ENCODE assay signal across 14 cellular contexts in genomic region chr11:47104337-47104950, GRCh38.
DNase-seq lines count a peak whose midpoint lies in the region; ATAC-seq, FAIRE-seq and TF ChIP-seq lines count a peak whose summit lies in the region.
"Had no signal": no experiment of that assay in that cellular context is flagged by ENCODE, and none has a peak within 500 bp of the region (broad histone marks: within the 10 kb centered on the region; RNA-seq: fewer than 3 reads in every experiment).

No MANE protein-coding gene starts in this region.

- H3K4ac ChIP-seq in H1 (replicated peaks; ENCODE audit: insufficient read length, low read depth, low read length) = no peak overlapping the region

- H3K9me3 ChIP-seq in H1 (ENCODE audit: insufficient read depth in 2 of 2, low read depth in 1 of 2, low read length in 1 of 2) (no peaks in the 10 kb centered on the region), esophagus muscularis mucosa (no peaks in the 10 kb centered on the region)
- H3K9me3 ChIP-seq: HAP-1, neutrophil had no signal

- TF ChIP-seq RAD21 in Ishikawa (IDR thresholded peaks at IDR 0.05; ENCODE audit: low read depth) (no peak), H1 (IDR thresholded peaks at IDR 0.05 in 1 of 2, conservative IDR thresholded peaks at IDR 0.05 in 1 of 2; ENCODE audit: low read depth in 2 of 2, low read length in 2 of 2) (no peak)

- H4K20me1 ChIP-seq in H1 (replicated peaks in 1 of 2; ENCODE audit: control insufficient read depth in 1 of 2, insufficient read depth in 2 of 2, low read length in 2 of 2) = no peaks in the 10 kb centered on the region

- DNase-seq in AG10803 (ENCODE audit: low read depth) (peak; percentile 89), H1 (ENCODE audit: low read depth in 1 of 2, low spot score in 2 of 2) (peak in 1 of 2 experiments; percentile 9), midbrain (lab: John Stamatoyannopoulos, UW) (peak; percentile 31), GM12892 (ENCODE audit: insufficient read length) (no peak), esophagus muscularis mucosa (ENCODE audit: extremely low spot score) (no peak), cardiac septum (ENCODE audit: low spot score) (no peak)
- DNase-seq: activated gamma-delta T cell treated with Interleukin-2 at 50 U/mL for 16 hours; NCI-H226; SHP77 treated with DMSO at 0.1 percent for 48 hours; stimulated activated CD4-positive, alpha-beta T cell treated with anti-CD3 and anti-CD28 coated beads, Interleukin-2, amount 100 ng/mL, for 48 hours had no signal

- POLR2A ChIA-PET in H1 (lab: Charles Lee; ENCODE audit: partially characterized antibody) = interaction anchor here (0.9 to 2.2 kb wide), 4 partner anchors 14 to 184 kb away, joined by 3 to 4 read pairs (median 4); no protein-coding TSS in a partner anchor

- H4K91ac ChIP-seq in H1 (replicated peaks; ENCODE audit: insufficient read length, low read length) = peak overlapping the region; percentile 20

- H3K4me3 ChIP-seq in AG10803 (ENCODE audit: low read length) = no peak overlapping the region
- no peak overlapping the region for H3K4me3 ChIP-seq in H1 (ENCODE audit: extremely low read depth in 1 of 4, insufficient read depth in 2 of 4, low read depth in 3 of 4, low read length in 4 of 4)
- no peak overlapping the region for H3K4me3 ChIP-seq in esophagus muscularis mucosa
- H3K4me3 ChIP-seq: HAP-1 had no signal

- FAIRE-seq in H1 (lab: Jason Lieb, UNC) (no peak), GM12892 (lab: Jason Lieb, UNC) (no peak)

- no peaks in the 10 kb centered on the region for H3K79me2 ChIP-seq in H1 (ENCODE audit: control insufficient read depth in 1 of 2, insufficient read depth in 2 of 2, low read length in 2 of 2)

- no peak overlapping the region for H4K5ac ChIP-seq in H1 (ENCODE audit: insufficient read length, low read depth, low read length)

- peak overlapping the region; percentile 36 for H3K27ac ChIP-seq in H1 (ENCODE audit: low read depth, low read length)
- H3K27ac ChIP-seq in esophagus muscularis mucosa (replicated peaks in 1 of 4) = no peak overlapping the region
- H3K27ac ChIP-seq: neutrophil had no signal

- intact Hi-C loops in esophagus muscularis mucosa (cut with DNase I) (no loop called here), cardiac septum (cut with DNase I) (no loop called here)

- no peaks in the 10 kb centered on the region; a peak in 1 of 8 replicates for H3K36me3 ChIP-seq in H1 (ENCODE audit: control insufficient read depth in 2 of 4, insufficient read depth in 4 of 4, low read length in 3 of 4)
- no peaks in the 10 kb centered on the region for H3K36me3 ChIP-seq in esophagus muscularis mucosa
- H3K36me3 ChIP-seq: HAP-1, neutrophil had no signal

- TF ChIP-seq EP300 in Ishikawa (IDR thresholded peaks at IDR 0.05; ENCODE audit: borderline replicate concordance) (no peak), H1 (IDR thresholded peaks at IDR 0.05; ENCODE audit: borderline replicate concordance in 1 of 2, low read depth in 2 of 2, low read length in 2 of 2) (no peak), esophagus muscularis mucosa (IDR thresholded peaks at IDR 0.05) (no peak)

- no peak overlapping the region; the same call in 1 of the 2 replicates for H2BK20ac ChIP-seq in H1 (ENCODE audit: low read length)

- no peaks in the 10 kb centered on the region for H3K79me1 ChIP-seq in H1 (ENCODE audit: low read depth, low read length)

- H3K4me2 ChIP-seq in H1 (ENCODE audit: insufficient read depth in 1 of 2, low read depth in 2 of 2, low read length in 2 of 2) = peak overlapping the region; percentile 37 to 43; a peak in 3 of 4 replicates

- H4K8ac ChIP-seq in H1 (ENCODE audit: extremely low read depth, insufficient read depth, low read length) = no peak overlapping the region

- no peak overlapping the region for H2BK120ac ChIP-seq in H1 (replicated peaks; ENCODE audit: low read depth, low read length)

- peak overlapping the region; percentile 48; the same call in 1 of the 2 replicates for H2BK15ac ChIP-seq in H1 (ENCODE audit: low read length)

- WGBS in H1 (ENCODE audit: extremely low coverage in 1 of 2, insufficient coverage in 1 of 2, insufficient read length in 1 of 2, insufficient replicate concordance in 2 of 2, low coverage in 1 of 2, low lambda C conversion rate in 2 of 2, missing lambda C conversion rate in 1 of 2), 2 experiments = 64% methylated on average over 3 of the region's 3 CpGs; no CpG with 5 or more reads in 1 of the 2 experiments
- 88% methylated on average over 3 of the region's 3 CpGs for WGBS in esophagus muscularis mucosa

- H3K18ac ChIP-seq in H1 (ENCODE audit: extremely low read depth, low read length) = peak overlapping the region; percentile 36; the same call in 1 of the 2 replicates

- no peaks in the 10 kb centered on the region for H3K23me2 ChIP-seq in H1 (ENCODE audit: low read depth, low read length)

- TF ChIP-seq POLR2A in H1 (IDR thresholded peaks at IDR 0.05; ENCODE audit: control extremely low read depth in 1 of 2, low read depth in 2 of 2, low read length in 2 of 2) = no peak
- no peak for TF ChIP-seq POLR2A in GM12892 (IDR thresholded peaks at IDR 0.05; ENCODE audit: low read depth, low read length)
- TF ChIP-seq POLR2A in esophagus muscularis mucosa (IDR thresholded peaks at IDR 0.05; ENCODE audit: low read depth) = no peak

- H2AFZ ChIP-seq in H1 (ENCODE audit: low read length) = no peak overlapping the region

- H3K56ac ChIP-seq in H1 (replicated peaks; ENCODE audit: insufficient read length, low read depth, low read length) = no peak overlapping the region

- H3K27me3 ChIP-seq in H1 (replicated peaks in 1 of 4; ENCODE audit: control insufficient read depth in 3 of 4, extremely low read depth in 1 of 4, insufficient read depth in 3 of 4, low read length in 3 of 4) = no peaks in the 10 kb centered on the region
- no peaks in the 10 kb centered on the region for H3K27me3 ChIP-seq in esophagus muscularis mucosa
- H3K27me3 ChIP-seq: neutrophil had no signal

- CTCF ChIA-PET in H1 (lab: Charles Lee; ENCODE audit: partially characterized antibody) = interaction anchor here (1.0 to 1.8 kb wide), 6 partner anchors 10 to 277 kb away, joined by 3 to 7 read pairs (median 3); partner anchors contain the start of gene ACP2

- no peak for TF ChIP-seq CTCF in AG10803 (conservative IDR thresholded peaks at IDR 0.05; ENCODE audit: low read length)
- TF ChIP-seq CTCF in H1 (IDR thresholded peaks at IDR 0.05; ENCODE audit: control extremely low read depth in 1 of 3, insufficient read depth in 1 of 3, low read depth in 1 of 3, low read length in 3 of 3) = no peak
- no peak for TF ChIP-seq CTCF in esophagus muscularis mucosa (IDR thresholded peaks at IDR 0.05)

- ATAC-seq in GM21825 (IDR thresholded peaks at IDR 0.05; ENCODE audit: unreplicated experiment) = no peak

- no peak overlapping the region for H3K23ac ChIP-seq in H1 (ENCODE audit: insufficient read length)

- H2BK5ac ChIP-seq in H1 (ENCODE audit: low read depth, low read length) = 0 out of 2 replicates have a peak overlapping the region, but pooled peaks have one; percentile 9

- H3K4me1 ChIP-seq in H1 (replicated peaks in 1 of 4; ENCODE audit: control insufficient read depth in 3 of 4, insufficient read depth in 4 of 4, low read length in 3 of 4) (peaks cover 6 to 16% (median 7%) of the 10 kb centered on the region in 4 experiments; a peak in 6 of 7 replicates), esophagus muscularis mucosa (peaks cover 0 to 24% (median 17%) of the 10 kb centered on the region in 4 donors)

- H3K9ac ChIP-seq in H1 (replicated peaks in 1 of 4; ENCODE audit: extremely low read depth in 1 of 4, low read depth in 3 of 4, low read length in 3 of 4) = no peak overlapping the region; a peak in 1 of 7 replicates

- H3K14ac ChIP-seq in H1 (ENCODE audit: insufficient read length) = no peak overlapping the region

- H2BK12ac ChIP-seq in H1 (ENCODE audit: low read depth, low read length) = peak overlapping the region; percentile 32; the same call in 1 of the 2 replicates

- no peak overlapping the region for H2AK5ac ChIP-seq in H1 (ENCODE audit: low read depth, low read length)

TF ChIP-seq in Ishikawa, 13 proteins besides CTCF, POLR2A, EP300 and RAD21 (continues in another document):
- TF ChIP-seq TEAD4 (IDR thresholded peaks at IDR 0.05) = 0 out of 2 replicates have a peak, but pooled peaks have one; percentile 8

TF ChIP-seq in H1, 55 proteins besides CTCF, POLR2A, EP300 and RAD21 (continues in another document):
- no peak for TF ChIP-seq TBP (IDR thresholded peaks at IDR 0.05; ENCODE audit: low read depth, low read length)
- TF ChIP-seq RBBP5 (IDR thresholded peaks at IDR 0.05; ENCODE audit: borderline replicate concordance, low read depth, low read length) = 0 out of 2 replicates have a peak, but pooled peaks have one; percentile 47
- TF ChIP-seq MAX (IDR thresholded peaks at IDR 0.05) = no peak
- TF ChIP-seq SP2 (IDR thresholded peaks at IDR 0.05; ENCODE audit: low read length) = no peak
- TF ChIP-seq HDAC6 (IDR thresholded peaks at IDR 0.05; ENCODE audit: low read depth, low read length) = no peak
- TF ChIP-seq MAFK (IDR thresholded peaks at IDR 0.05; ENCODE audit: low read depth, low read length) = no peak
- TF ChIP-seq HDAC2 (IDR thresholded peaks at IDR 0.05; ENCODE audit: borderline replicate concordance in 1 of 2, low read depth in 2 of 2, low read length in 2 of 2) = no peak
- no peak for TF ChIP-seq CBX8 (IDR thresholded peaks at IDR 0.05; ENCODE audit: borderline replicate concordance, low read depth, low read length)
- no peak for TF ChIP-seq GTF2F1 (IDR thresholded peaks at IDR 0.05; ENCODE audit: borderline replicate concordance, low read depth, low read length)
- no peak for TF ChIP-seq CHD2 (IDR thresholded peaks at IDR 0.05; ENCODE audit: low read length)
- TF ChIP-seq KDM1A (IDR thresholded peaks at IDR 0.05; ENCODE audit: borderline replicate concordance, low read length) = 0 out of 2 replicates have a peak, but pooled peaks have one; percentile 4
- TF ChIP-seq TAF7 (optimal IDR thresholded peaks at IDR 0.05; ENCODE audit: borderline replicate concordance, low read depth, low read length) = no peak
- no peak for TF ChIP-seq RNF2 (IDR thresholded peaks at IDR 0.05; ENCODE audit: borderline replicate concordance, low read depth, low read length, missing control alignments, poor library complexity, severe bottlenecking)
- TF ChIP-seq USF2 (IDR thresholded peaks at IDR 0.05; ENCODE audit: low read length) = no peak

Comparison
In these comparisons a context has a peak if more than half of its experiments do, and no peak if none do; other contexts are left out.
1. DNase-seq: peak in AG10803 (single experiment) and midbrain (single experiment); none in GM12892 (single experiment), esophagus muscularis mucosa (single experiment) and cardiac septum (single experiment).